In the genomic region with DNA sequence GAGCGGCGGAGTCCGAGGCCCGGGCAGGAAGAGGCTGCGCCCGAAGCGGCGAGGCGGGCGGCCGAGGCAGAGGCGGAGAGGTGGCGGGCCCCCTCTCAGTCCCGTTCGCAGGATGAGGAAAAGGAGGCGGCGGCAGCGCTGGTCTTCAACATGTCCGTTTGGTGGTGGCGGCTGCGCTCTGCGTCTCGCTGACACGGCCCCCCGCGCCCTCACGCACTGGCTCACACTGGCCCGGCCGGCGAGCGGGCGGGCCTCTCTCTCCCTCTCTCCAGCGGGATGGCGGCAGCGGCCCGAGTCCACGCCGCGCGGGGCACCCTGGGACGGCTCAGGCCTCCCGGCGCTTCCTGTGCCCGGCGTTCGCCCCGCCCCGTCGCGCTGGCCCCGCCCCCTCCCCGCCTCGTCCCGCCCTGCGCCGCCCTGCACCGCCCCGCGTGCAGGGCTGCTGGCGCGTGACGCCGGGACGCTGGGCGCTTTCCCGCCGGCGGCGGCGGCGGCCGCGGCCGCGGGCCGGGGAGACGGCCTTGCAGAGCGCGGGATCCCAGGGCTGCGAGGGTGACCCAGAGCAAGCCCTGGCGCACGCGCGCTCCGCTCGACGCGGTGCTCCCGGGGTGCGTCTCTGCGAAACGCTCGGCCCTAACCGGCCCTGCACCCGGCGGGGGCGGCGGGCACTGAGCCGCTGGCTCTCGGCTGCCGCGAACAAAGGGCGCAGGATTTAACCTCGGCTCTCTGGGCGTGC, we compare ENCODE assay signal across 1 cellular context.
TF ChIP-seq lines count a peak whose summit lies in the region.

A gene with protein sequence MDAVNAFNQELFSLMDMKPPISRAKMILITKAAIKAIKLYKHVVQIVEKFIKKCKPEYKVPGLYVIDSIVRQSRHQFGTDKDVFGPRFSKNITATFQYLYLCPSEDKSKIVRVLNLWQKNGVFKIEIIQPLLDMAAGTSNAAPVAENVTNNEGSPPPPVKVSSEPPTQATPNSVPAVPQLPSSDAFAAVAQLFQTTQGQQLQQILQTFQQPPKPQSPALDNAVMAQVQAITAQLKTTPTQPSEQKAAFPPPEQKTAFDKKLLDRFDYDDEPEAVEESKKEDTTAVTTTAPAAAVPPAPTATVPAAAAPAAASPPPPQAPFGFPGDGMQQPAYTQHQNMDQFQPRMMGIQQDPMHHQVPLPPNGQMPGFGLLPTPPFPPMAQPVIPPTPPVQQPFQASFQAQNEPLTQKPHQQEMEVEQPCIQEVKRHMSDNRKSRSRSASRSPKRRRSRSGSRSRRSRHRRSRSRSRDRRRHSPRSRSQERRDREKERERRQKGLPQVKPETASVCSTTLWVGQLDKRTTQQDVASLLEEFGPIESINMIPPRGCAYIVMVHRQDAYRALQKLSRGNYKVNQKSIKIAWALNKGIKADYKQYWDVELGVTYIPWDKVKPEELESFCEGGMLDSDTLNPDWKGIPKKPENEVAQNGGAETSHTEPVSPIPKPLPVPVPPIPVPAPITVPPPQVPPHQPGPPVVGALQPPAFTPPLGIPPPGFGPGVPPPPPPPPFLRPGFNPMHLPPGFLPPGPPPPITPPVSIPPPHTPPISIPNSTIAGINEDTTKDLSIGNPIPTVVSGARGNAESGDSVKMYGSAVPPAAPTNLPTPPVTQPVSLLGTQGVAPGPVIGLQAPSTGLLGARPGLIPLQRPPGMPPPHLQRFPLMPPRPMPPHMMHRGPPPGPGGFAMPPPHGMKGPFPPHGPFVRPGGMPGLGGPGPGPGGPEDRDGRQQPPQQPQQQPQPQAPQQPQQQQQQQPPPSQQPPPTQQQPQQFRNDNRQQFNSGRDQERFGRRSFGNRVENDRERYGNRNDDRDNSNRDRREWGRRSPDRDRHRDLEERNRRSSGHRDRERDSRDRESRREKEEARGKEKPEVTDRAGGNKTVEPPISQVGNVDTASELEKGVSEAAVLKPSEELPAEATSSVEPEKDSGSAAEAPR (minus strand): TSS at position 317 of the 736 bp plus-strand sequence. CDS start 426 bp downstream, outside the sequence.

TF ChIP-seq in HepG2, 621 proteins besides CTCF, POLR2A, EP300 and RAD21 (continued from another document and continues in another):
- TF ChIP-seq, protein P1, sequence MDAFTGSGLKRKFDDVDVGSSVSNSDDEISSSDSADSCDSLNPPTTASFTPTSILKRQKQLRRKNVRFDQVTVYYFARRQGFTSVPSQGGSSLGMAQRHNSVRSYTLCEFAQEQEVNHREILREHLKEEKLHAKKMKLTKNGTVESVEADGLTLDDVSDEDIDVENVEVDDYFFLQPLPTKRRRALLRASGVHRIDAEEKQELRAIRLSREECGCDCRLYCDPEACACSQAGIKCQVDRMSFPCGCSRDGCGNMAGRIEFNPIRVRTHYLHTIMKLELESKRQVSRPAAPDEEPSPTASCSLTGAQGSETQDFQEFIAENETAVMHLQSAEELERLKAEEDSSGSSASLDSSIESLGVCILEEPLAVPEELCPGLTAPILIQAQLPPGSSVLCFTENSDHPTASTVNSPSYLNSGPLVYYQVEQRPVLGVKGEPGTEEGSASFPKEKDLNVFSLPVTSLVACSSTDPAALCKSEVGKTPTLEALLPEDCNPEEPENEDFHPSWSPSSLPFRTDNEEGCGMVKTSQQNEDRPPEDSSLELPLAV (CRISPR knock-in tag; conservative IDR thresholded peaks at IDR 0.05; ENCODE audit: low read depth), result no peak
- TF ChIP-seq HOXD1 (CRISPR knock-in tag; IDR thresholded peaks at IDR 0.05) (no peak), DMAP1 (CRISPR knock-in tag; IDR thresholded peaks at IDR 0.05) (peak; percentile 85), RBM22 (optimal IDR thresholded peaks at IDR 0.05; ENCODE audit: low read length) (no peak), TSC22D2 (CRISPR knock-in tag; IDR thresholded peaks at IDR 0.05; ENCODE audit: borderline replicate concordance) (0 out of 2 replicates have a peak, but pooled peaks have one; percentile 34), ARNT2 (CRISPR knock-in tag; IDR thresholded peaks at IDR 0.05; ENCODE audit: low read depth) (peak; percentile 93), ZNF883 (CRISPR knock-in tag; IDR thresholded peaks at IDR 0.05; ENCODE audit: not compliant biosample characterization) (peak; percentile 29), NR2F6 (IDR thresholded peaks at IDR 0.05) (no peak), NR2F6 (CRISPR knock-in tag; IDR thresholded peaks at IDR 0.05) (no peak), ZNF709 (CRISPR knock-in tag; IDR thresholded peaks at IDR 0.05) (0 out of 2 replicates have a peak, but pooled peaks have one; percentile 29), ZNF569 (CRISPR knock-in tag; IDR thresholded peaks at IDR 0.05; ENCODE audit: borderline replicate concordance) (no peak), SMAD3 (CRISPR knock-in tag; IDR thresholded peaks at IDR 0.05) (no peak), POLR2AphosphoS5 (IDR thresholded peaks at IDR 0.05; ENCODE audit: low read depth, low read length) (peak; percentile 68), ATF1 (CRISPR knock-in tag; IDR thresholded peaks at IDR 0.05) (no peak), HNF4A (CRISPR knock-in tag; IDR thresholded peaks at IDR 0.05) (no peak), ZNF337 (CRISPR knock-in tag; IDR thresholded peaks at IDR 0.05; ENCODE audit: borderline replicate concordance, low read depth) (no peak), ZNF703 (CRISPR knock-in tag; IDR thresholded peaks at IDR 0.05; ENCODE audit: borderline replicate concordance) (no peak), ZNF30 (CRISPR knock-in tag; IDR thresholded peaks at IDR 0.05) (no peak), POLR2AphosphoS2 (IDR thresholded peaks at IDR 0.05; ENCODE audit: low read depth, low read length) (peak; percentile 44; the same call in 1 of the 2 replicates)
- TF ChIP-seq, protein P2, sequence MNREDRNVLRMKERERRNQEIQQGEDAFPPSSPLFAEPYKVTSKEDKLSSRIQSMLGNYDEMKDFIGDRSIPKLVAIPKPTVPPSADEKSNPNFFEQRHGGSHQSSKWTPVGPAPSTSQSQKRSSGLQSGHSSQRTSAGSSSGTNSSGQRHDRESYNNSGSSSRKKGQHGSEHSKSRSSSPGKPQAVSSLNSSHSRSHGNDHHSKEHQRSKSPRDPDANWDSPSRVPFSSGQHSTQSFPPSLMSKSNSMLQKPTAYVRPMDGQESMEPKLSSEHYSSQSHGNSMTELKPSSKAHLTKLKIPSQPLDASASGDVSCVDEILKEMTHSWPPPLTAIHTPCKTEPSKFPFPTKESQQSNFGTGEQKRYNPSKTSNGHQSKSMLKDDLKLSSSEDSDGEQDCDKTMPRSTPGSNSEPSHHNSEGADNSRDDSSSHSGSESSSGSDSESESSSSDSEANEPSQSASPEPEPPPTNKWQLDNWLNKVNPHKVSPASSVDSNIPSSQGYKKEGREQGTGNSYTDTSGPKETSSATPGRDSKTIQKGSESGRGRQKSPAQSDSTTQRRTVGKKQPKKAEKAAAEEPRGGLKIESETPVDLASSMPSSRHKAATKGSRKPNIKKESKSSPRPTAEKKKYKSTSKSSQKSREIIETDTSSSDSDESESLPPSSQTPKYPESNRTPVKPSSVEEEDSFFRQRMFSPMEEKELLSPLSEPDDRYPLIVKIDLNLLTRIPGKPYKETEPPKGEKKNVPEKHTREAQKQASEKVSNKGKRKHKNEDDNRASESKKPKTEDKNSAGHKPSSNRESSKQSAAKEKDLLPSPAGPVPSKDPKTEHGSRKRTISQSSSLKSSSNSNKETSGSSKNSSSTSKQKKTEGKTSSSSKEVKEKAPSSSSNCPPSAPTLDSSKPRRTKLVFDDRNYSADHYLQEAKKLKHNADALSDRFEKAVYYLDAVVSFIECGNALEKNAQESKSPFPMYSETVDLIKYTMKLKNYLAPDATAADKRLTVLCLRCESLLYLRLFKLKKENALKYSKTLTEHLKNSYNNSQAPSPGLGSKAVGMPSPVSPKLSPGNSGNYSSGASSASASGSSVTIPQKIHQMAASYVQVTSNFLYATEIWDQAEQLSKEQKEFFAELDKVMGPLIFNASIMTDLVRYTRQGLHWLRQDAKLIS (CRISPR knock-in tag; IDR thresholded peaks at IDR 0.05), result no peak
- TF ChIP-seq, protein P3, sequence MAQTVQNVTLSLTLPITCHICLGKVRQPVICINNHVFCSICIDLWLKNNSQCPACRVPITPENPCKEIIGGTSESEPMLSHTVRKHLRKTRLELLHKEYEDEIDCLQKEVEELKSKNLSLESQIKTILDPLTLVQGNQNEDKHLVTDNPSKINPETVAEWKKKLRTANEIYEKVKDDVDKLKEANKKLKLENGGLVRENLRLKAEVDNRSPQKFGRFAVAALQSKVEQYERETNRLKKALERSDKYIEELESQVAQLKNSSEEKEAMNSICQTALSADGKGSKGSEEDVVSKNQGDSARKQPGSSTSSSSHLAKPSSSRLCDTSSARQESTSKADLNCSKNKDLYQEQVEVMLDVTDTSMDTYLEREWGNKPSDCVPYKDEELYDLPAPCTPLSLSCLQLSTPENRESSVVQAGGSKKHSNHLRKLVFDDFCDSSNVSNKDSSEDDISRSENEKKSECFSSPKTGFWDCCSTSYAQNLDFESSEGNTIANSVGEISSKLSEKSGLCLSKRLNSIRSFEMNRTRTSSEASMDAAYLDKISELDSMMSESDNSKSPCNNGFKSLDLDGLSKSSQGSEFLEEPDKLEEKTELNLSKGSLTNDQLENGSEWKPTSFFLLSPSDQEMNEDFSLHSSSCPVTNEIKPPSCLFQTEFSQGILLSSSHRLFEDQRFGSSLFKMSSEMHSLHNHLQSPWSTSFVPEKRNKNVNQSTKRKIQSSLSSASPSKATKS (CRISPR knock-in tag; IDR thresholded peaks at IDR 0.05), result peak; percentile 30; the same call in 1 of the 2 replicates
- TF ChIP-seq, protein P4, sequence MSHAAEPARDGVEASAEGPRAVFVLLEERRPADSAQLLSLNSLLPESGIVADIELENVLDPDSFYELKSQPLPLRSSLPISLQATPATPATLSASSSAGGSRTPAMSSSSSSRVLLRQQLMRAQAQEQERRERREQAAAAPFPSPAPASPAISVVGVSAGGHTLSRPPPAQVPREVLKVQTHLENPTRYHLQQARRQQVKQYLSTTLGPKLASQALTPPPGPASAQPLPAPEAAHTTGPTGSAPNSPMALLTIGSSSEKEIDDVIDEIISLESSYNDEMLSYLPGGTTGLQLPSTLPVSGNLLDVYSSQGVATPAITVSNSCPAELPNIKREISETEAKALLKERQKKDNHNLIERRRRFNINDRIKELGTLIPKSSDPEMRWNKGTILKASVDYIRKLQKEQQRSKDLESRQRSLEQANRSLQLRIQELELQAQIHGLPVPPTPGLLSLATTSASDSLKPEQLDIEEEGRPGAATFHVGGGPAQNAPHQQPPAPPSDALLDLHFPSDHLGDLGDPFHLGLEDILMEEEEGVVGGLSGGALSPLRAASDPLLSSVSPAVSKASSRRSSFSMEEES (CRISPR knock-in tag; IDR thresholded peaks at IDR 0.05), result peak; percentile 7; the same call in 1 of the 2 replicates
- TF ChIP-seq, protein P5, sequence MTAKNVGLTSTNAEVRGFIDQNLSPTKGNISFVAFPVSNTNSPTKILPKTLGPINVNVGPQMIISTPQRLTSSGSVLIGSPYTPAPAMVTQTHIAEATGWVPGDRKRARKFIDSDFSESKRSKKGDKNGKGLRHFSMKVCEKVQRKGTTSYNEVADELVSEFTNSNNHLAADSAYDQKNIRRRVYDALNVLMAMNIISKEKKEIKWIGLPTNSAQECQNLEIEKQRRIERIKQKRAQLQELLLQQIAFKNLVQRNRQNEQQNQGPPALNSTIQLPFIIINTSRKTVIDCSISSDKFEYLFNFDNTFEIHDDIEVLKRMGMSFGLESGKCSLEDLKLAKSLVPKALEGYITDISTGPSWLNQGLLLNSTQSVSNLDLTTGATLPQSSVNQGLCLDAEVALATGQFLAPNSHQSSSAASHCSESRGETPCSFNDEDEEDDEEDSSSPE (CRISPR knock-in tag; IDR thresholded peaks at IDR 0.05), result peak; percentile 84
- TF ChIP-seq, protein P6, sequence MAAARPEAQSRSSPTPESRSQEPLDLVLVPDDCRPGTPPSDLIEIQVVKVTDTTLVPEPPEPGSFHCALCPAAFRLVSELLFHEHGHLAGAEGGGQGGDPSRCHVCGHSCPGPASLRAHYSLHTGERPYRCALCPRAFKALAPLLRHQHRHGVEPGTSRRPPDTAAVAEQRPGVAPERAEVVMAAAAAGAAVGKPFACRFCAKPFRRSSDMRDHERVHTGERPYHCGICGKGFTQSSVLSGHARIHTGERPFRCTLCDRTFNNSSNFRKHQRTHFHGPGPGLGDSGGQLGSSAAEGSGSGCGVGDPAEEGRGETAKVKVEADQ (CRISPR knock-in tag; IDR thresholded peaks at IDR 0.05; ENCODE audit: borderline replicate concordance), result no peak
- TF ChIP-seq, protein P7, sequence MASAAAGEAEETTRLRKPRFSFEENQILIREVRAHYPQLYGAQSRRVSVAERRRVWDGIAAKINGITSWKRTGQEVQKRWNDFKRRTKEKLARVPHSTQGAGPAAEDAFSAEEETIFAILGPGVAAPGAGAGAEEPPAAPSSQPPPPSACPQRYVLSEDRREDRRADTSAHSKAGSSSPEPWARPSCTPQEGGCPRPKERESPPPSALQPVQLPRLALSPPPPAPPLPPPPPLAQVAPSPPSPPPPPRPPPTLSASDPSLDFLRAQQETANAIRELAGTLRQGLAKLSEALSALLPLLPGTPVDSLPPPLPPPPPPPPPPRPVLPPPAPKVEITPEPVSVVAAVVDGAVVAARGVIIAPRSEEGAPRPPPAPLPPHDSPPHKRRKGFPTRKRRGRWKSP (CRISPR knock-in tag; IDR thresholded peaks at IDR 0.05), result peak; percentile 76; the same call in 1 of the 2 replicates
- TF ChIP-seq, protein P8, sequence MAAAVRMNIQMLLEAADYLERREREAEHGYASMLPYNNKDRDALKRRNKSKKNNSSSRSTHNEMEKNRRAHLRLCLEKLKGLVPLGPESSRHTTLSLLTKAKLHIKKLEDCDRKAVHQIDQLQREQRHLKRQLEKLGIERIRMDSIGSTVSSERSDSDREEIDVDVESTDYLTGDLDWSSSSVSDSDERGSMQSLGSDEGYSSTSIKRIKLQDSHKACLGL (CRISPR knock-in tag; IDR thresholded peaks at IDR 0.05), result 0 out of 2 replicates have a peak, but pooled peaks have one; percentile 8
- TF ChIP-seq, protein P9, sequence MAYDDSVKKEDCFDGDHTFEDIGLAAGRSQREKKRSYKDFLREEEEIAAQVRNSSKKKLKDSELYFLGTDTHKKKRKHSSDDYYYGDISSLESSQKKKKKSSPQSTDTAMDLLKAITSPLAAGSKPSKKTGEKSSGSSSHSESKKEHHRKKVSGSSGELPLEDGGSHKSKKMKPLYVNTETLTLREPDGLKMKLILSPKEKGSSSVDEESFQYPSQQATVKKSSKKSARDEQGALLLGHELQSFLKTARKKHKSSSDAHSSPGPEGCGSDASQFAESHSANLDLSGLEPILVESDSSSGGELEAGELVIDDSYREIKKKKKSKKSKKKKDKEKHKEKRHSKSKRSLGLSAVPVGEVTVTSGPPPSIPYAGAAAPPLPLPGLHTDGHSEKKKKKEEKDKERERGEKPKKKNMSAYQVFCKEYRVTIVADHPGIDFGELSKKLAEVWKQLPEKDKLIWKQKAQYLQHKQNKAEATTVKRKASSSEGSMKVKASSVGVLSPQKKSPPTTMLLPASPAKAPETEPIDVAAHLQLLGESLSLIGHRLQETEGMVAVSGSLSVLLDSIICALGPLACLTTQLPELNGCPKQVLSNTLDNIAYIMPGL (CRISPR knock-in tag; IDR thresholded peaks at IDR 0.05; ENCODE audit: borderline replicate concordance in 1 of 2, low read depth in 1 of 2), result peak; percentile 36 to 59; a peak in 1 of 4 replicates
